9 cellular contexts compared by ENCODE assay signal in genomic region chr14:105482486-105483110, GRCh38. TPM values are rescaled to one million over a fixed set of nuclear protein-coding genes. Genes with fewer than 3 reads are reported as not detected.
A peak's percentile ranks its signal among the peaks of the same experiment; 100 is the strongest.
DNase-seq lines count a peak whose midpoint lies in the region; ATAC-seq and TF ChIP-seq lines count a peak whose summit lies in the region.
"Had no signal": no experiment of that assay in that cellular context is flagged by ENCODE, and none has a peak within 500 bp of the region (broad histone marks: within the 10 kb centered on the region; RNA-seq: fewer than 3 reads in every experiment).

No MANE protein-coding gene starts in this region.

- H3K36me3 Mint-ChIP-seq in activated T-helper 2 cell treated with anti-CD3 and anti-CD28 coated beads, Interferon-gamma antibody, Interleukin-2, Interleukin-4, amounts not matched to agents 10 μg/mL and 5 μg/mL and 100 μg/mL, durations not matched to agents 14 hours and 24 hours and 36 hours (ENCODE audit: low read depth): no peaks in the 10 kb centered on the region
- H3K36me3 Mint-ChIP-seq in immature natural killer cell: no peaks in the 10 kb centered on the region

- TF ChIP-seq POLR2A in spleen (IDR thresholded peaks at IDR 0.05) (no peak), testis (IDR thresholded peaks at IDR 0.05) (no peak)

- H3K4me1 ChIP-seq in HUES64 (ENCODE audit: insufficient read depth, low read length) (peaks cover 9% of the 10 kb centered on the region), spleen (peaks cover 46 to 100% (median 93%) of the 10 kb centered on the region in 6 donors), testis (peaks cover 44% of the 10 kb centered on the region)

- WGBS in HUES64: 91% methylated on average over 18 of the region's 18 CpGs
- 77 to 92% (median 82%) methylated on average over 12 to 18 of the region's 18 CpGs for WGBS in spleen, 5 donors
- WGBS in testis, 2 donors: 78 to 79% methylated on average over 14 to 18 of the region's 18 CpGs

- H3K4me1 Mint-ChIP-seq in activated T-helper 2 cell treated with anti-CD3 and anti-CD28 coated beads, Interferon-gamma antibody, Interleukin-2, Interleukin-4, amounts not matched to agents 10 μg/mL and 5 μg/mL and 100 μg/mL, durations not matched to agents 14 hours and 24 hours and 36 hours (ENCODE audit: low read depth): peaks cover 24% of the 10 kb centered on the region
- H3K4me1 Mint-ChIP-seq in immature natural killer cell: peaks cover 34 to 53% of the 10 kb centered on the region in 2 donors

- H3K9me3 Mint-ChIP-seq in activated T-helper 2 cell treated with anti-CD3 and anti-CD28 coated beads, Interferon-gamma antibody, Interleukin-2, Interleukin-4, amounts not matched to agents 10 μg/mL and 5 μg/mL and 100 μg/mL, durations not matched to agents 14 hours and 24 hours and 36 hours: no peaks in the 10 kb centered on the region
- no peaks in the 10 kb centered on the region for H3K9me3 Mint-ChIP-seq in immature natural killer cell

- H3K36me3 ChIP-seq in HUES64 (ENCODE audit: insufficient read depth, low read length) (no peaks in the 10 kb centered on the region), spleen (peaks cover 0 to 21% (median 5%) of the 10 kb centered on the region in 6 donors), testis (ENCODE audit: low read depth, missing control alignments) (no peaks in the 10 kb centered on the region)

- no peaks in the 10 kb centered on the region for H3K9me3 ChIP-seq in HUES64 (ENCODE audit: insufficient read depth, low read depth, low read length)
- H3K9me3 ChIP-seq in spleen: no peaks in the 10 kb centered on the region
- H3K9me3 ChIP-seq in testis: no peaks in the 10 kb centered on the region

- H3K4me3 Mint-ChIP-seq in activated T-helper 2 cell treated with anti-CD3 and anti-CD28 coated beads, Interferon-gamma antibody, Interleukin-2, Interleukin-4, amounts not matched to agents 10 μg/mL and 5 μg/mL and 100 μg/mL, durations not matched to agents 14 hours and 24 hours and 36 hours (ENCODE audit: low read depth): peak overlapping the region; percentile 33
- peak overlapping the region; percentile 72 to 84 (median 82) for H3K4me3 Mint-ChIP-seq in immature natural killer cell

- peak overlapping the region; percentile 97 for H3K27ac Mint-ChIP-seq in activated T-helper 2 cell treated with anti-CD3 and anti-CD28 coated beads, Interferon-gamma antibody, Interleukin-2, Interleukin-4, amounts not matched to agents 10 μg/mL and 5 μg/mL and 100 μg/mL, durations not matched to agents 14 hours and 24 hours and 36 hours
- H3K27ac Mint-ChIP-seq in immature natural killer cell: peak overlapping the region; percentile 95 to 100 (median 99)

- intact Hi-C loops in activated T-helper 2 cell treated with anti-CD3 and anti-CD28 coated beads, Interferon-gamma antibody, Interleukin-2, Interleukin-4, amounts not matched to agents 10 μg/mL and 5 μg/mL and 100 μg/mL, durations not matched to agents 14 hours and 24 hours and 36 hours (cut with micrococcal nuclease): loop anchor here (1.0 to 10.0 kb wide), 3 partner anchors 9 to 688 kb away; partner anchors contain the start of genes AKT1, GPR132 and TEDC1
- intact Hi-C loops in spleen (cut with DNase I; ENCODE audit: low total_unique reads) (no loop called here), testis (cut with DNase I; ENCODE audit: low total_unique reads) (no loop called here)

- H3K27ac ChIP-seq in HUES64 (ENCODE audit: low read depth, low read length): no peak overlapping the region
- peak overlapping the region; percentile 70 to 95 (median 88) for H3K27ac ChIP-seq in spleen
- peak overlapping the region in 1 of 2 donors; percentile 68 for H3K27ac ChIP-seq in testis

- H3K9ac ChIP-seq in HUES64 (ENCODE audit: low read depth, low read length): peak overlapping the region; percentile 55

- DNase-seq in activated T-helper 2 cell treated with anti-CD3 and anti-CD28 coated beads, Interferon-gamma antibody, Interleukin-2, Interleukin-4, amounts not matched to agents 10 μg/mL and 5 μg/mL and 100 μg/mL, durations not matched to agents 14 hours and 24 hours and 36 hours (ENCODE audit: low spot score): no peak
- no peak for DNase-seq in immature natural killer cell
- no peak for DNase-seq in spleen
- DNase-seq in AML-193 (lab: John Stamatoyannopoulos, UW): no peak
- DNase-seq in GOT3 (lab: John Stamatoyannopoulos, UW): no peak
- DNase-seq in testis: no peak

- TF ChIP-seq CTCF in spleen (IDR thresholded peaks at IDR 0.05 in 8 of 11, conservative IDR thresholded peaks at IDR 0.05 in 3 of 11): no peak
- TF ChIP-seq CTCF in testis (IDR thresholded peaks at IDR 0.05): no peak

- H3K27me3 Mint-ChIP-seq in activated T-helper 2 cell treated with anti-CD3 and anti-CD28 coated beads, Interferon-gamma antibody, Interleukin-2, Interleukin-4, amounts not matched to agents 10 μg/mL and 5 μg/mL and 100 μg/mL, durations not matched to agents 14 hours and 24 hours and 36 hours (ENCODE audit: low read depth): peaks cover 13% of the 10 kb centered on the region
- H3K27me3 Mint-ChIP-seq in immature natural killer cell (ENCODE audit: low read depth in 3 of 3): peaks cover 29 to 42% (median 39%) of the 10 kb centered on the region in 3 donors

- H3K4me3 ChIP-seq in HUES64 (ENCODE audit: low read length): no peak overlapping the region
- H3K4me3 ChIP-seq in spleen: peak overlapping the region in 1 of 8 donors; percentile 66
- H3K4me3 ChIP-seq in testis: no peak overlapping the region

- H3K27me3 ChIP-seq in HUES64 (ENCODE audit: insufficient read depth, low read length) (peaks cover 97% of the 10 kb centered on the region), spleen (replicated peaks in 1 of 7) (peaks cover 0 to 66% (median 13%) of the 10 kb centered on the region in 7 donors), testis (peaks cover 3% of the 10 kb centered on the region)

- no peak for ATAC-seq in HG02763 (IDR thresholded peaks at IDR 0.05; ENCODE audit: unreplicated experiment)

RNA-seq across cellular contexts. Expression of gene CRIP1, which starts 4.1 kb away (rescaled TPM):
- 2.6 TPM for polyA plus RNA-seq in HUES64 (2013, experiment 1 of 2)
- 4.9 TPM for polyA plus RNA-seq in HUES64 (2013, experiment 2 of 2)
- 156 and 185 TPM in 2 replicates for total RNA-seq in activated T-helper 2 cell treated with anti-CD3 and anti-CD28 coated beads, Interferon-gamma antibody, Interleukin-2, Interleukin-4, amounts not matched to agents 10 μg/mL and 5 μg/mL and 100 μg/mL, durations not matched to agents 14 hours and 24 hours and 36 hours
- 1,000 to 10,000 TPM in 1 of 3 donors, 100 to 1,000 TPM in 2; 921 to 1,915 (median 940) TPM for polyA plus RNA-seq in immature natural killer cell
- total RNA-seq in spleen: 10 to 100 TPM; 20.5 to 82.8 (median 62.8) TPM
- polyA plus RNA-seq in spleen: 100 to 1,000 TPM; 163 to 349 (median 192) TPM
- 1 to 10 TPM; 3.0 to 4.4 TPM for total RNA-seq in testis
- 154 TPM for polyA plus RNA-seq in testis (ENCODE audit: insufficient read depth, low read depth, low replicate concordance)
- total RNA-seq: frontal cortex had no signal

RNA-seq across cellular contexts. Expression of gene CRIP2, which starts 8.0 kb away (rescaled TPM):
- 11.3 TPM for polyA plus RNA-seq in HUES64 (2013, experiment 1 of 2)
- 16.5 TPM for polyA plus RNA-seq in HUES64 (2013, experiment 2 of 2)
- total RNA-seq in activated T-helper 2 cell treated with anti-CD3 and anti-CD28 coated beads, Interferon-gamma antibody, Interleukin-2, Interleukin-4, amounts not matched to agents 10 μg/mL and 5 μg/mL and 100 μg/mL, durations not matched to agents 14 hours and 24 hours and 36 hours: 0.16 and 0.55 TPM in 2 replicates
- polyA plus RNA-seq in immature natural killer cell (10 to 100 TPM in 2 of 3 donors, 1 to 10 TPM in 1; 5.7 to 30.2 (median 18.1) TPM), spleen (100 to 1,000 TPM in 2 of 3 donors, 10 to 100 TPM in 1; 97.7 to 181 (median 123) TPM), testis (ENCODE audit: insufficient read depth, low read depth, low replicate concordance) (121 TPM)
- total RNA-seq in spleen (100 to 1,000 TPM in 4 of 7 donors, 10 to 100 TPM in 3; 68.6 to 138 (median 100) TPM), testis (100 to 1,000 TPM; 114 to 159 TPM)

RNA-seq across cellular contexts. Expression of gene TEDC1, which starts 8.4 kb away (rescaled TPM):
- 14.3 TPM for polyA plus RNA-seq in HUES64 (2013, experiment 1 of 2)
- 20.3 TPM for polyA plus RNA-seq in HUES64 (2013, experiment 2 of 2)
- total RNA-seq in activated T-helper 2 cell treated with anti-CD3 and anti-CD28 coated beads, Interferon-gamma antibody, Interleukin-2, Interleukin-4, amounts not matched to agents 10 μg/mL and 5 μg/mL and 100 μg/mL, durations not matched to agents 14 hours and 24 hours and 36 hours: 38.2 and 42.6 TPM in 2 replicates
- 10 to 100 TPM; 11.4 to 20.3 (median 15.9) TPM for polyA plus RNA-seq in immature natural killer cell
- total RNA-seq in spleen: 10 to 100 TPM in 4 of 7 donors, 1 to 10 TPM in 3; 5.3 to 17.7 (median 10.8) TPM
- polyA plus RNA-seq in spleen: 10 to 100 TPM; 18.4 to 31.5 (median 27.1) TPM
- 10 to 100 TPM; 16.4 to 16.7 TPM for total RNA-seq in testis
- 8.8 TPM for polyA plus RNA-seq in testis (ENCODE audit: insufficient read depth, low read depth, low replicate concordance)

RNA-seq across cellular contexts. Expression of gene TMEM121, which starts 43.8 kb away (rescaled TPM):
- 1.0 TPM for polyA plus RNA-seq in HUES64 (2013, experiment 1 of 2)
- polyA plus RNA-seq in HUES64 (2013, experiment 2 of 2): 1.7 TPM
- 8.2 and 9.6 TPM in 2 replicates for total RNA-seq in activated T-helper 2 cell treated with anti-CD3 and anti-CD28 coated beads, Interferon-gamma antibody, Interleukin-2, Interleukin-4, amounts not matched to agents 10 μg/mL and 5 μg/mL and 100 μg/mL, durations not matched to agents 14 hours and 24 hours and 36 hours
- polyA plus RNA-seq in immature natural killer cell (1 to 10 TPM in 2 of 3 donors, not detected in 1; 1.1 to 1.4 TPM), spleen (1 to 10 TPM; 3.3 to 6.0 (median 3.6) TPM), testis (ENCODE audit: insufficient read depth, low read depth, low replicate concordance) (1.4 TPM)
- total RNA-seq in spleen (10 to 100 TPM in 1 of 7 donors, 1 to 10 TPM in 6; 3.4 to 10.4 (median 4.6) TPM), testis (1 to 10 TPM; 3.7 to 4.8 TPM)

Comparison
In these comparisons a context has a peak if more than half of its experiments do, and no peak if none do; other contexts are left out.
1. RNA of gene CRIP2, which starts 8.0 kb away (total RNA-seq): 114 to 159 TPM in testis and 68.6 to 138 TPM in spleen; 0.16 to 0.55 TPM in activated T-helper 2 cell treated with anti-CD3 and anti-CD28 coated beads, Interferon-gamma antibody, Interleukin-2, Interleukin-4, amounts not matched to agents 10 μg/mL and 5 μg/mL and 100 μg/mL, durations not matched to agents 14 hours and 24 hours and 36 hours; every median in the first group is over 10 times any median in the second.